Comparison of ENCODE assay signal across 18 cellular contexts in the genomic region with DNA sequence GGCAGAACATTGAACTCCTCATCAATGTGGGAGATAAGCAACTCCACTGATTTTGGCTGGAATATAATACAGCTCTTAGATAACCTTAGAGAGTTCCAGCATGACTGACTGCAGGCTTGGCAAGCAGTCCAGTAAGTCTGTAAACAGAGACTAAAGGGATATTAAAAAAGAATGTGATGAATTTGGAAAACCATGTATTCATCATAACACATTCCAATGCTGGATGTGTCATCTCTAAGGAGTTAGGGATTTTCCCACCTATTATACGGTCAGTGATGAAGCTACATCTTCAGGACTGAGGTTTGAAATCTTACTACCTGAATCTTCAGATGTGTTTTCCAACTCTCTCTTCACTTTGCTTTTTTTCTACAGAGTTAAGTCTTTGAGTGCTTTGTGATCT.
DNase-seq lines count a peak whose midpoint lies in the region; ATAC-seq, FAIRE-seq and TF ChIP-seq lines count a peak whose summit lies in the region.
"Had no signal": no experiment of that assay in that cellular context is flagged by ENCODE, and none has a peak within 500 bp of the region (broad histone marks: within the 10 kb centered on the region; RNA-seq: fewer than 3 reads in every experiment).

No MANE protein-coding gene starts in this region.

- H3K4me3 ChIP-seq in RWPE2 (ENCODE audit: severe bottlenecking): no peak overlapping the region
- H3K4me3 ChIP-seq in trophoblast cell (ENCODE audit: low read depth, low read length): no peak overlapping the region
- H3K4me3 ChIP-seq: HAP-1 had no signal

- peak; percentile 76 for FAIRE-seq in H54 (lab: Jason Lieb, UNC)

- H2AK5ac ChIP-seq in trophoblast cell (ENCODE audit: low read length): no peak overlapping the region

- H3K14ac ChIP-seq in trophoblast cell (ENCODE audit: low read length): no peak overlapping the region

- H3K27ac ChIP-seq in RWPE2 (ENCODE audit: poor library complexity, severe bottlenecking): peak overlapping the region; percentile 82
- peak overlapping the region; percentile 56 for H3K27ac ChIP-seq in trophoblast cell (ENCODE audit: low read depth, low read length)

- H3K27me3 ChIP-seq in RWPE2 (ENCODE audit: insufficient read depth, poor library complexity, severe bottlenecking) (no peaks in the 10 kb centered on the region), trophoblast cell (ENCODE audit: insufficient read depth, low read length) (no peaks in the 10 kb centered on the region)

- no peak overlapping the region for H2BK120ac ChIP-seq in trophoblast cell (ENCODE audit: insufficient read depth, low read length, poor library complexity)

- no peak overlapping the region for H2BK12ac ChIP-seq in trophoblast cell (ENCODE audit: low read length)

- no peak overlapping the region for H3K4me2 ChIP-seq in trophoblast cell (ENCODE audit: low read length)

- ATAC-seq in RWPE2 (ENCODE audit: low read depth) (peak; percentile 86), GM18861 (IDR thresholded peaks at IDR 0.05; ENCODE audit: unreplicated experiment) (no peak), HG03521 (IDR thresholded peaks at IDR 0.05; ENCODE audit: unreplicated experiment) (no peak)
- ATAC-seq: activated CD8-positive, alpha-beta T cell treated with anti-CD3 and anti-CD28 coated beads, Interleukin-2, amount 10 ng/mL, durations not matched to agents 7 days and 5 days; stimulated activated naive B cell treated with anti-CD40 and anti-IgM and Interleukin-4, amounts not matched to agents 10 μg/mL and 1 μg/mL and 100 μg/mL, for 72 hours had no signal

- TF ChIP-seq CTCF in RWPE2 (IDR thresholded peaks at IDR 0.05; ENCODE audit: poor library complexity, severe bottlenecking): no peak

- no peak overlapping the region for H3K4ac ChIP-seq in trophoblast cell (ENCODE audit: low read depth, low read length)

- no peak overlapping the region for H2AFZ ChIP-seq in trophoblast cell (ENCODE audit: insufficient read depth, low read length, poor library complexity)

- H4K8ac ChIP-seq in trophoblast cell (ENCODE audit: low read depth, low read length): no peak overlapping the region

- H3K9ac ChIP-seq in trophoblast cell (ENCODE audit: low read length): no peak overlapping the region

- H2BK5ac ChIP-seq in trophoblast cell (ENCODE audit: low read depth, low read length, poor library complexity): no peak overlapping the region

- H3K79me1 ChIP-seq in trophoblast cell (ENCODE audit: low read length): no peaks in the 10 kb centered on the region

- H3K18ac ChIP-seq in trophoblast cell (ENCODE audit: low read length): no peak overlapping the region

- H4K91ac ChIP-seq in trophoblast cell (ENCODE audit: low read depth, low read length): no peak overlapping the region

- H4K12ac ChIP-seq in trophoblast cell (ENCODE audit: low read depth, low read length): no peak overlapping the region

- no peaks in the 10 kb centered on the region for H3K9me3 ChIP-seq in RWPE2 (ENCODE audit: severe bottlenecking)
- H3K9me3 ChIP-seq in trophoblast cell (ENCODE audit: insufficient read depth, low read depth, low read length): no peaks in the 10 kb centered on the region
- H3K9me3 ChIP-seq: HAP-1 had no signal

- no peaks in the 10 kb centered on the region for H3K36me3 ChIP-seq in RWPE2 (ENCODE audit: low read depth)
- H3K36me3 ChIP-seq in trophoblast cell (ENCODE audit: control insufficient read depth in 1 of 2, insufficient read depth in 2 of 2, low read length in 2 of 2): no peaks in the 10 kb centered on the region
- H3K36me3 ChIP-seq: HAP-1 had no signal

- no peaks in the 10 kb centered on the region for H3K79me2 ChIP-seq in trophoblast cell (ENCODE audit: control insufficient read depth, insufficient read depth, low read length, poor library complexity)

- DNase-seq in H54 (ENCODE audit: insufficient read length, low spot score) (peak; percentile 15), RWPE2 (ENCODE audit: low spot score) (no peak), fibroblast of peridontal ligament (ENCODE audit: extremely low read depth) (peak; percentile 49), trophoblast cell (peak; percentile 58 to 87), COLO668 (lab: John Stamatoyannopoulos, UW; ENCODE audit: unreplicated experiment) (no peak), NCI-H187 treated with DMSO at 0.1 percent for 48 hours (lab: John Stamatoyannopoulos, UW) (no peak)
- DNase-seq: activated CD8-positive, alpha-beta T cell treated with anti-CD3 and anti-CD28 coated beads, Interleukin-2, amount 10 ng/mL, durations not matched to agents 7 days and 5 days; activated gamma-delta T cell treated with Interleukin-2 at 50 U/mL for 16 hours; C1 segment of cervical spinal cord; caudate nucleus; erythroblast; NCI-H1092 treated with DMSO at 0.1 percent for 48 hours; retina; stimulated activated CD4-positive, alpha-beta T cell treated with anti-CD3 and anti-CD28 coated beads, Interleukin-4, amount 100 ng/mL, for 4 hours; stimulated activated naive B cell treated with anti-CD40 and anti-IgM and Interleukin-4, amounts not matched to agents 10 μg/mL and 1 μg/mL and 100 μg/mL, for 72 hours had no signal

- WGBS in trophoblast cell (ENCODE audit: extremely low coverage, insufficient coverage, insufficient read length): no CpG with 5 or more reads among the region's 1 CpG

- no peak overlapping the region for H3K23ac ChIP-seq in trophoblast cell (ENCODE audit: low read length)

- H3K4me1 ChIP-seq in RWPE2 (ENCODE audit: insufficient read depth, poor library complexity, severe bottlenecking) (peaks cover 18% of the 10 kb centered on the region), trophoblast cell (ENCODE audit: control insufficient read depth in 1 of 2, insufficient read depth in 2 of 2, low read length in 2 of 2) (peaks cover 3% of the 10 kb centered on the region in 2 experiments)
- H3K4me1 ChIP-seq: HAP-1 had no signal

- no peak for TF ChIP-seq POLR2A in H54 (IDR thresholded peaks at IDR 0.05; ENCODE audit: low read depth, low read length)

Comparison
In these comparisons a context has a peak if more than half of its experiments do, and no peak if none do; other contexts are left out.
1. DNase-seq: peak in H54 (single experiment), fibroblast of peridontal ligament (single experiment) and trophoblast cell (2 of 2); none in RWPE2 (single experiment), COLO668 (single experiment) and NCI-H187 treated with DMSO at 0.1 percent for 48 hours (single experiment).